Comparison of ENCODE assay signal across 14 cellular contexts in genomic region chr1:116553386-116554115, GRCh38. TPM values are rescaled to one million over a fixed set of nuclear protein-coding genes. Genes with fewer than 3 reads are reported as not detected.
A peak's percentile ranks its signal among the peaks of the same experiment; 100 is the strongest.
DNase-seq lines count a peak whose midpoint lies in the region; ATAC-seq and TF ChIP-seq lines count a peak whose summit lies in the region.
"Had no signal": no experiment of that assay in that cellular context is flagged by ENCODE, and none has a peak within 500 bp of the region (broad histone marks: within the 10 kb centered on the region; RNA-seq: fewer than 3 reads in every experiment).

No MANE protein-coding gene starts in this region.

- H3K4me3 ChIP-seq in right cardiac atrium (ENCODE audit: low read length) = no peak overlapping the region
- H3K4me3 ChIP-seq: thoracic aorta had no signal

- BruUV-seq in Calu3 (replicated peaks; lab: Mats Ljungman, UMichigan) = no TSS peak

- peak; percentile 24 for DNase-seq in Calu3
- peak; percentile 91 for DNase-seq in HPDE6-E6E7 (ENCODE audit: extremely low spot score)
- DNase-seq in activated T-helper 2 cell treated with anti-CD3 and anti-CD28 coated beads, Interferon-gamma antibody, Interleukin-2, Interleukin-4, amounts not matched to agents 10 μg/mL and 5 μg/mL and 100 μg/mL, durations not matched to agents 14 hours and 24 hours and 36 hours (ENCODE audit: low spot score) = no peak
- peak; percentile 85 for DNase-seq in kidney tubule cell (ENCODE audit: low spot score)
- DNase-seq in hypothalamus (lab: John Stamatoyannopoulos, UW) = no peak
- DNase-seq in right cardiac atrium = no peak
- DNase-seq: activated CD4-positive, alpha-beta T cell treated with anti-CD3 and anti-CD28 coated beads for 48 hours; activated naive CD4-positive, alpha-beta T cell treated with anti-CD3 and anti-CD28 coated beads, Interleukin-2, amount 50 U/mL, for 16 hours; NCI-H187; nephron progenitor cell had no signal

- intact Hi-C loops in Calu3 (cut with micrococcal nuclease; ENCODE audit: unreplicated experiment) (loop anchor here (5.0 kb wide), 1 partner anchor 36 kb away; no protein-coding TSS in a partner anchor), right cardiac atrium (cut with DNase I) (no loop called here)
- intact Hi-C loops in activated T-helper 2 cell treated with anti-CD3 and anti-CD28 coated beads, Interferon-gamma antibody, Interleukin-2, Interleukin-4, amounts not matched to agents 10 μg/mL and 5 μg/mL and 100 μg/mL, durations not matched to agents 14 hours and 24 hours and 36 hours (cut with micrococcal nuclease) = no loop called here

- no peaks in the 10 kb centered on the region for H3K9me3 ChIP-seq in right cardiac atrium (ENCODE audit: control insufficient read depth, low read length)
- H3K9me3 ChIP-seq: thoracic aorta had no signal

- ATAC-seq in GM18867 (IDR thresholded peaks at IDR 0.05; ENCODE audit: unreplicated experiment) (no peak), HG03565 (IDR thresholded peaks at IDR 0.05; ENCODE audit: unreplicated experiment) (no peak), right cardiac atrium (no peak)
- ATAC-seq: HepG2 had no signal

- WGBS in right cardiac atrium = 98% methylated on average over 1 of the region's 1 CpG

- TF ChIP-seq CTCF in Calu3 (IDR thresholded peaks at IDR 0.05; ENCODE audit: unreplicated experiment) = no peak

- H3K4me1 ChIP-seq in right cardiac atrium (ENCODE audit: control insufficient read depth, insufficient read depth, low read length) = peaks cover 12% of the 10 kb centered on the region

- H3K27me3 Mint-ChIP-seq in Calu3 (ENCODE audit: unreplicated experiment) = no peaks in the 10 kb centered on the region
- no peaks in the 10 kb centered on the region for H3K27me3 Mint-ChIP-seq in activated T-helper 2 cell treated with anti-CD3 and anti-CD28 coated beads, Interferon-gamma antibody, Interleukin-2, Interleukin-4, amounts not matched to agents 10 μg/mL and 5 μg/mL and 100 μg/mL, durations not matched to agents 14 hours and 24 hours and 36 hours (ENCODE audit: low read depth)

- no peaks in the 10 kb centered on the region for H3K27me3 ChIP-seq in right cardiac atrium (ENCODE audit: control insufficient read depth, insufficient read depth)

- H3K4me3 Mint-ChIP-seq in Calu3 (ENCODE audit: low read depth, unreplicated experiment) = peak overlapping the region; percentile 3
- no peak overlapping the region for H3K4me3 Mint-ChIP-seq in activated T-helper 2 cell treated with anti-CD3 and anti-CD28 coated beads, Interferon-gamma antibody, Interleukin-2, Interleukin-4, amounts not matched to agents 10 μg/mL and 5 μg/mL and 100 μg/mL, durations not matched to agents 14 hours and 24 hours and 36 hours (ENCODE audit: low read depth)
- H3K4me3 Mint-ChIP-seq: nephron progenitor cell had no signal

- H3K4me1 Mint-ChIP-seq in Calu3 (ENCODE audit: low read depth, unreplicated experiment) = peaks cover 33% of the 10 kb centered on the region
- H3K4me1 Mint-ChIP-seq in activated T-helper 2 cell treated with anti-CD3 and anti-CD28 coated beads, Interferon-gamma antibody, Interleukin-2, Interleukin-4, amounts not matched to agents 10 μg/mL and 5 μg/mL and 100 μg/mL, durations not matched to agents 14 hours and 24 hours and 36 hours (ENCODE audit: low read depth) = peaks cover 71% of the 10 kb centered on the region

- CTCF ChIA-PET in Calu3 (lab: Charles Lee) = no interaction called here

- peaks cover 5% of the 10 kb centered on the region for H3K36me3 Mint-ChIP-seq in Calu3 (ENCODE audit: insufficient read depth, unreplicated experiment)
- peaks cover 65% of the 10 kb centered on the region for H3K36me3 Mint-ChIP-seq in activated T-helper 2 cell treated with anti-CD3 and anti-CD28 coated beads, Interferon-gamma antibody, Interleukin-2, Interleukin-4, amounts not matched to agents 10 μg/mL and 5 μg/mL and 100 μg/mL, durations not matched to agents 14 hours and 24 hours and 36 hours (ENCODE audit: low read depth)

- no peaks in the 10 kb centered on the region for H3K9me3 Mint-ChIP-seq in Calu3 (ENCODE audit: low read depth, unreplicated experiment)
- no peaks in the 10 kb centered on the region for H3K9me3 Mint-ChIP-seq in activated T-helper 2 cell treated with anti-CD3 and anti-CD28 coated beads, Interferon-gamma antibody, Interleukin-2, Interleukin-4, amounts not matched to agents 10 μg/mL and 5 μg/mL and 100 μg/mL, durations not matched to agents 14 hours and 24 hours and 36 hours
- H3K9me3 Mint-ChIP-seq: nephron progenitor cell had no signal

- peak overlapping the region; percentile 42 for H3K27ac Mint-ChIP-seq in Calu3 (ENCODE audit: unreplicated experiment)
- H3K27ac Mint-ChIP-seq in activated T-helper 2 cell treated with anti-CD3 and anti-CD28 coated beads, Interferon-gamma antibody, Interleukin-2, Interleukin-4, amounts not matched to agents 10 μg/mL and 5 μg/mL and 100 μg/mL, durations not matched to agents 14 hours and 24 hours and 36 hours = peak overlapping the region; percentile 18
- H3K27ac Mint-ChIP-seq: nephron progenitor cell had no signal

- H3K27ac ChIP-seq in right cardiac atrium (ENCODE audit: low read length) = no peak overlapping the region
- H3K27ac ChIP-seq: thoracic aorta had no signal

RNA-seq across cellular contexts. Expression of gene CD58, which starts 17.3 kb away (rescaled TPM):
- total RNA-seq in Calu3 (2022) (18.9 and 22.9 TPM in 2 replicates), right cardiac atrium (10 to 100 TPM; 17.8 to 28.7 (median 21.4) TPM)
- 40.6 and 40.9 TPM in 2 replicates for total RNA-seq in activated T-helper 2 cell treated with anti-CD3 and anti-CD28 coated beads, Interferon-gamma antibody, Interleukin-2, Interleukin-4, amounts not matched to agents 10 μg/mL and 5 μg/mL and 100 μg/mL, durations not matched to agents 14 hours and 24 hours and 36 hours
- 39.0 TPM for polyA plus RNA-seq in right cardiac atrium

Comparison
In these comparisons a context has a peak if more than half of its experiments do, and no peak if none do; other contexts are left out.
1. DNase-seq: peak in Calu3 (single experiment), HPDE6-E6E7 (single experiment) and kidney tubule cell (single experiment); none in activated T-helper 2 cell treated with anti-CD3 and anti-CD28 coated beads, Interferon-gamma antibody, Interleukin-2, Interleukin-4, amounts not matched to agents 10 μg/mL and 5 μg/mL and 100 μg/mL, durations not matched to agents 14 hours and 24 hours and 36 hours (single experiment), hypothalamus (0 of 51) and right cardiac atrium (0 of 3).